ENCODE assay signal across 1 cellular context in genomic region chr2:20955277-20956026, GRCh38.
TF ChIP-seq lines count a peak whose summit lies in the region.

No MANE protein-coding gene starts in this region.

TF ChIP-seq in HepG2, 621 proteins besides CTCF, POLR2A, EP300 and RAD21 (continued from another document and continues in another):
- TF ChIP-seq ARID4A (CRISPR knock-in tag; IDR thresholded peaks at IDR 0.05; ENCODE audit: borderline replicate concordance) (no peak; the same call in 1 of the 2 replicates), SMAD9 (CRISPR knock-in tag; IDR thresholded peaks at IDR 0.05) (no peak), KMT2A (CRISPR knock-in tag; IDR thresholded peaks at IDR 0.05) (no peak), RFX5 (IDR thresholded peaks at IDR 0.05; ENCODE audit: low read depth, low read length) (no peak), ZSCAN20 (CRISPR knock-in tag; IDR thresholded peaks at IDR 0.05; ENCODE audit: borderline replicate concordance) (no peak), GFI1 (CRISPR knock-in tag; IDR thresholded peaks at IDR 0.05; ENCODE audit: borderline replicate concordance) (no peak), ZNF766 (CRISPR knock-in tag; IDR thresholded peaks at IDR 0.05; ENCODE audit: borderline replicate concordance) (no peak), ZEB1 (IDR thresholded peaks at IDR 0.05; ENCODE audit: insufficient replicate concordance, low read depth) (no peak), ZFP90 (CRISPR knock-in tag; IDR thresholded peaks at IDR 0.05; ENCODE audit: borderline replicate concordance) (no peak), SYNCRIP (IDR thresholded peaks at IDR 0.05; ENCODE audit: insufficient read depth, low read depth, low read length) (no peak), ZNF816 (CRISPR knock-in tag; IDR thresholded peaks at IDR 0.05; ENCODE audit: borderline replicate concordance) (no peak), ZNF331 (CRISPR knock-in tag; IDR thresholded peaks at IDR 0.05) (peak; percentile 27; the same call in 1 of the 2 replicates), FIP1L1 (IDR thresholded peaks at IDR 0.05; ENCODE audit: borderline replicate concordance, insufficient read depth, low read depth, low read length) (no peak), ZNF879 (CRISPR knock-in tag; IDR thresholded peaks at IDR 0.05) (no peak), DR1 (CRISPR knock-in tag; IDR thresholded peaks at IDR 0.05) (no peak), ZNF598 (CRISPR knock-in tag; IDR thresholded peaks at IDR 0.05; ENCODE audit: borderline replicate concordance) (0 out of 2 replicates have a peak, but pooled peaks have one; percentile 64), ZBTB4 (CRISPR knock-in tag; IDR thresholded peaks at IDR 0.05; ENCODE audit: borderline replicate concordance) (no peak), ZNF230 (CRISPR knock-in tag; IDR thresholded peaks at IDR 0.05) (no peak), PLRG1 (conservative IDR thresholded peaks at IDR 0.05) (no peak), ZBTB44 (CRISPR knock-in tag; IDR thresholded peaks at IDR 0.05) (no peak), ZNF547 (CRISPR knock-in tag; IDR thresholded peaks at IDR 0.05) (0 out of 2 replicates have a peak, but pooled peaks have one; percentile 60), MEF2D (CRISPR knock-in tag; IDR thresholded peaks at IDR 0.05) (no peak), ZNF292 (CRISPR knock-in tag; IDR thresholded peaks at IDR 0.05; ENCODE audit: borderline replicate concordance, low read depth) (peak; percentile 86; the same call in 1 of the 2 replicates), FLYWCH1 (CRISPR knock-in tag; IDR thresholded peaks at IDR 0.05) (0 out of 2 replicates have a peak, but pooled peaks have one; percentile 32), ZNF567 (CRISPR knock-in tag; IDR thresholded peaks at IDR 0.05; ENCODE audit: borderline replicate concordance) (0 out of 2 replicates have a peak, but pooled peaks have one; percentile 25), ZNF367 (CRISPR knock-in tag; IDR thresholded peaks at IDR 0.05; ENCODE audit: borderline replicate concordance) (no peak), ZNF253 (CRISPR knock-in tag; IDR thresholded peaks at IDR 0.05; ENCODE audit: borderline replicate concordance) (no peak), E2F1 (CRISPR knock-in tag; IDR thresholded peaks at IDR 0.05) (no peak), ZFP36L1 (CRISPR knock-in tag; IDR thresholded peaks at IDR 0.05) (no peak), ZSCAN5A (CRISPR knock-in tag; IDR thresholded peaks at IDR 0.05; ENCODE audit: borderline replicate concordance) (peak; percentile 71; the same call in 1 of the 2 replicates), ZFP1 (CRISPR knock-in tag; IDR thresholded peaks at IDR 0.05) (no peak), TEAD2 (CRISPR knock-in tag; IDR thresholded peaks at IDR 0.05) (no peak), ZMAT5 (CRISPR knock-in tag; IDR thresholded peaks at IDR 0.05; ENCODE audit: borderline replicate concordance, low read depth) (no peak), KLF15 (CRISPR knock-in tag; IDR thresholded peaks at IDR 0.05; ENCODE audit: borderline replicate concordance) (no peak), KDM3A (CRISPR knock-in tag; IDR thresholded peaks at IDR 0.05; ENCODE audit: low read depth) (no peak), PCBP1 (IDR thresholded peaks at IDR 0.05; ENCODE audit: borderline replicate concordance, low read depth, low read length) (no peak), NR2F1 (CRISPR knock-in tag; IDR thresholded peaks at IDR 0.05) (no peak), ZNF350 (CRISPR knock-in tag; IDR thresholded peaks at IDR 0.05; ENCODE audit: borderline replicate concordance, low read depth) (no peak), ZNF740 (CRISPR knock-in tag; IDR thresholded peaks at IDR 0.05) (no peak), ZFP91 (CRISPR knock-in tag; IDR thresholded peaks at IDR 0.05; ENCODE audit: borderline replicate concordance) (peak; percentile 31; the same call in 1 of the 2 replicates), MYPOP (CRISPR knock-in tag; IDR thresholded peaks at IDR 0.05) (no peak), ZBTB7B (CRISPR knock-in tag; IDR thresholded peaks at IDR 0.05) (no peak), NCOR1 (IDR thresholded peaks at IDR 0.05; ENCODE audit: borderline replicate concordance, low read length) (no peak; the same call in 1 of the 2 replicates), POGZ (CRISPR knock-in tag; IDR thresholded peaks at IDR 0.05) (0 out of 2 replicates have a peak, but pooled peaks have one; percentile 40), HOXA9 (CRISPR knock-in tag; IDR thresholded peaks at IDR 0.05; ENCODE audit: borderline replicate concordance) (no peak), ZBTB38 (CRISPR knock-in tag; IDR thresholded peaks at IDR 0.05) (no peak), HNF4G (IDR thresholded peaks at IDR 0.05; ENCODE audit: borderline replicate concordance, low read depth, low read length) (peak; percentile 79; the same call in 1 of the 2 replicates), HNF4G (CRISPR knock-in tag; IDR thresholded peaks at IDR 0.05; ENCODE audit: borderline replicate concordance, low read depth) (no peak), ZNF530 (CRISPR knock-in tag; IDR thresholded peaks at IDR 0.05; ENCODE audit: low read depth) (no peak), GATAD2A (CRISPR knock-in tag; IDR thresholded peaks at IDR 0.05) (0 out of 2 replicates have a peak, but pooled peaks have one; percentile 29), SPEN (CRISPR knock-in tag; IDR thresholded peaks at IDR 0.05; ENCODE audit: low read depth) (0 out of 2 replicates have a peak, but pooled peaks have one; percentile 30), ATRX (CRISPR knock-in tag; IDR thresholded peaks at IDR 0.05; ENCODE audit: borderline replicate concordance) (no peak), ZNF776 (CRISPR knock-in tag; IDR thresholded peaks at IDR 0.05) (peak; percentile 17; the same call in 1 of the 2 replicates)
